Comparison of ENCODE assay signal across 8 cellular contexts in genomic region chr14:95519699-95520098, GRCh38. TPM values are rescaled to one million over a fixed set of nuclear protein-coding genes. Genes with fewer than 3 reads are reported as not detected.
DNase-seq lines count a peak whose midpoint lies in the region; ATAC-seq, FAIRE-seq and TF ChIP-seq lines count a peak whose summit lies in the region.

No MANE protein-coding gene starts in this region.

- H3K36me3 Mint-ChIP-seq in astrocyte (ENCODE audit: low read depth, unreplicated experiment): no peaks in the 10 kb centered on the region
- no peaks in the 10 kb centered on the region for H3K36me3 Mint-ChIP-seq in neural progenitor cell

- H3K27me3 ChIP-seq in astrocyte (ENCODE audit: insufficient read depth, low read length) (no peaks in the 10 kb centered on the region), thoracic aorta (replicated peaks; ENCODE audit: insufficient read depth) (no peaks in the 10 kb centered on the region), neural progenitor cell (peaks cover 59% of the 10 kb centered on the region)

- H3K9ac ChIP-seq in astrocyte (ENCODE audit: low read length) (no peak overlapping the region), neural progenitor cell (no peak overlapping the region)

- H4K20me1 ChIP-seq in astrocyte (ENCODE audit: insufficient read depth, low read length): no peaks in the 10 kb centered on the region
- H4K20me1 ChIP-seq in neural progenitor cell (ENCODE audit: low read depth): peaks cover 12% of the 10 kb centered on the region

- H3K4me3 Mint-ChIP-seq in astrocyte (ENCODE audit: unreplicated experiment) (peak overlapping the region; percentile 27), neural progenitor cell (no peak overlapping the region)

- peaks cover 3% of the 10 kb centered on the region for H3K27me3 Mint-ChIP-seq in astrocyte (ENCODE audit: low read depth, unreplicated experiment)
- H3K27me3 Mint-ChIP-seq in neural progenitor cell (ENCODE audit: insufficient read depth, low read depth): peaks cover 16% of the 10 kb centered on the region

- H3K4me2 ChIP-seq in astrocyte (ENCODE audit: low read length) (peak overlapping the region; percentile 52), neural progenitor cell (no peak overlapping the region)

- H2AFZ ChIP-seq in astrocyte (ENCODE audit: low read depth, low read length) (no peak overlapping the region), neural progenitor cell (replicated peaks) (no peak overlapping the region)

- peaks cover 65% of the 10 kb centered on the region for H3K4me1 ChIP-seq in astrocyte (ENCODE audit: insufficient read depth, low read length)
- H3K4me1 ChIP-seq in thoracic aorta (ENCODE audit: control insufficient read depth in 1 of 2, low read depth in 2 of 2): peaks cover 50 to 70% of the 10 kb centered on the region in 2 donors
- peaks cover 19% of the 10 kb centered on the region for H3K4me1 ChIP-seq in neural progenitor cell

- peak; percentile 80 for FAIRE-seq in astrocyte (lab: Jason Lieb, UNC)

- peaks cover 2% of the 10 kb centered on the region for H3K9me3 Mint-ChIP-seq in astrocyte (ENCODE audit: unreplicated experiment)
- no peaks in the 10 kb centered on the region for H3K9me3 Mint-ChIP-seq in neural progenitor cell

- no peak overlapping the region for H3K27ac ChIP-seq in astrocyte (ENCODE audit: low read depth, low read length)
- peak overlapping the region; percentile 62 to 83 for H3K27ac ChIP-seq in thoracic aorta
- no peak overlapping the region for H3K27ac ChIP-seq in neural progenitor cell

- H3K79me2 ChIP-seq in astrocyte (ENCODE audit: insufficient read depth, low read length) (no peaks in the 10 kb centered on the region), neural progenitor cell (ENCODE audit: low read depth) (no peaks in the 10 kb centered on the region)

- H3F3A ChIP-seq in neural progenitor cell (ENCODE audit: low read depth): peaks cover 20% of the 10 kb centered on the region

- H3K27ac Mint-ChIP-seq in astrocyte (ENCODE audit: unreplicated experiment) (peak overlapping the region; percentile 15), neural progenitor cell (no peak overlapping the region)

- ATAC-seq in thoracic aorta (ENCODE audit: insufficient number of reproducible peaks, low FRiP score, low read depth): peak; percentile 40

- H3K4me3 ChIP-seq in HFF-Myc (replicated peaks; ENCODE audit: low read depth, low read length) (no peak overlapping the region), astrocyte (ENCODE audit: insufficient read depth, low read depth, low read length) (no peak overlapping the region), thoracic aorta (peak overlapping the region; percentile 26), neural progenitor cell (no peak overlapping the region)

- H3K9me3 ChIP-seq in astrocyte (ENCODE audit: insufficient read depth, low read depth, low read length) (no peaks in the 10 kb centered on the region), thoracic aorta (no peaks in the 10 kb centered on the region), neural progenitor cell (ENCODE audit: low read depth) (no peaks in the 10 kb centered on the region)

- DNase-seq in HFF-Myc (ENCODE audit: extremely low read depth, low read depth) (peak; percentile 80), T-helper 9 cell (peak; percentile 47), astrocyte (ENCODE audit: low read depth) (peak; percentile 78), myocyte (ENCODE audit: low read depth) (peak; percentile 57), thoracic aorta (ENCODE audit: low spot score) (no peak), neural progenitor cell (ENCODE audit: low spot score) (no peak), epidermal melanocyte (ENCODE audit: insufficient read length, low spot score) (no peak), COR-L47 (lab: John Stamatoyannopoulos, UW) (no peak)

- TF ChIP-seq CTCF in HFF-Myc (IDR thresholded peaks at IDR 0.05; ENCODE audit: low read depth, low read length, missing control alignments) (no peak), astrocyte (IDR thresholded peaks at IDR 0.05; ENCODE audit: insufficient read depth, low read depth, low read length) (no peak), thoracic aorta (IDR thresholded peaks at IDR 0.05) (no peak), neural progenitor cell (IDR thresholded peaks at IDR 0.05) (no peak)

- H3K4me1 Mint-ChIP-seq in astrocyte (ENCODE audit: low read depth, unreplicated experiment): peaks cover 57% of the 10 kb centered on the region
- H3K4me1 Mint-ChIP-seq in neural progenitor cell: peaks cover 17% of the 10 kb centered on the region

- no peaks in the 10 kb centered on the region for H3K36me3 ChIP-seq in astrocyte (ENCODE audit: insufficient read depth, low read length)
- no peaks in the 10 kb centered on the region for H3K36me3 ChIP-seq in thoracic aorta
- H3K36me3 ChIP-seq in neural progenitor cell: no peaks in the 10 kb centered on the region

RNA-seq across cellular contexts. Expression of gene SYNE3, which starts 3.2 kb away (rescaled TPM):
- total RNA-seq in astrocyte (2.5 TPM in 2 replicates), myocyte (5.2 and 5.9 TPM in 2 replicates), thoracic aorta (10 to 100 TPM; 29.5 to 43.4 TPM), neural progenitor cell (ENCODE audit: low replicate concordance) (0.03 and 0.06 TPM in 2 replicates)
- 2.3 TPM for polyA plus RNA-seq in myocyte (2012)

RNA-seq across cellular contexts. Expression of gene GLRX5, which starts 15.2 kb away (rescaled TPM):
- total RNA-seq in astrocyte (50.1 and 50.5 TPM in 2 replicates), myocyte (67.1 and 69.5 TPM in 2 replicates), thoracic aorta (10 to 100 TPM; 19.6 to 22.9 TPM), neural progenitor cell (ENCODE audit: low replicate concordance) (71.8 and 99.9 TPM in 2 replicates)
- 63.7 TPM for polyA plus RNA-seq in myocyte (2012)

Comparison
In these comparisons a context has a peak if more than half of its experiments do, and no peak if none do; other contexts are left out.
1. DNase-seq: peak in HFF-Myc (single experiment), T-helper 9 cell (single experiment), astrocyte (single experiment) and myocyte (single experiment); none in thoracic aorta (single experiment), neural progenitor cell (single experiment), epidermal melanocyte (single experiment) and COR-L47 (single experiment).
2. H3K27ac ChIP-seq: peak in thoracic aorta (2 of 2); none in astrocyte (single experiment) and neural progenitor cell (single experiment).